ENCODE assay signal across 8 cellular contexts in genomic region chr1:234479310-234479559, GRCh38. TPM values are rescaled to one million over a fixed set of nuclear protein-coding genes. Genes with fewer than 3 reads are reported as not detected.
DNase-seq lines count a peak whose midpoint lies in the region; FAIRE-seq and TF ChIP-seq lines count a peak whose summit lies in the region.

No MANE protein-coding gene starts in this region.

- H3K27ac ChIP-seq in Peyer's patch (peak overlapping the region; percentile 91 to 98 (median 95)), esophagus (ENCODE audit: low read depth in 2 of 2, low read length in 1 of 2) (no peak overlapping the region), prostate gland (peak overlapping the region; percentile 84 to 94)

- H3K9ac ChIP-seq in ES-I3 (ENCODE audit: low read depth, low read length) = peak overlapping the region; percentile 89; the same call in 1 of the 2 replicates

- 13 to 17% methylated on average over 5 of the region's 5 CpGs for WGBS in esophagus, 2 donors
- WGBS in prostate gland = 17% methylated on average over 5 of the region's 5 CpGs

- no peak for FAIRE-seq in urothelium cell line (lab: Jason Lieb, UNC)

- TF ChIP-seq POLR2A in Peyer's patch (IDR thresholded peaks at IDR 0.05) (no peak), prostate gland (IDR thresholded peaks at IDR 0.05) (no peak)

- H3K9me3 ChIP-seq in ES-I3 (ENCODE audit: control insufficient read depth, insufficient read depth, low read length) (no peaks in the 10 kb centered on the region), Peyer's patch (no peaks in the 10 kb centered on the region), esophagus (ENCODE audit: control insufficient read depth in 2 of 2, insufficient read depth in 1 of 2, low read depth in 1 of 2, low read length in 1 of 2) (no peaks in the 10 kb centered on the region), prostate gland (no peaks in the 10 kb centered on the region)

- intact Hi-C loops in prostate gland (cut with DNase I) = no loop called here
- intact Hi-C loops in posterior cingulate gyrus (cut with DNase I) = no loop called here

- H3K36me3 ChIP-seq in ES-I3 (ENCODE audit: insufficient read depth, low read length) (no peaks in the 10 kb centered on the region), Peyer's patch (no peaks in the 10 kb centered on the region), esophagus (ENCODE audit: control insufficient read depth in 2 of 2, insufficient read depth in 2 of 2, low read length in 1 of 2) (no peaks in the 10 kb centered on the region), prostate gland (no peaks in the 10 kb centered on the region)

- no peak for TF ChIP-seq CTCF in Peyer's patch (IDR thresholded peaks at IDR 0.05)
- TF ChIP-seq CTCF in prostate gland (IDR thresholded peaks at IDR 0.05) = no peak

- DNase-seq in Peyer's patch (no peak), prostate gland (ENCODE audit: low spot score) (no peak), NCI-H1436 (lab: John Stamatoyannopoulos, UW) (no peak), posterior cingulate gyrus (no peak), NCI-H1092 (lab: John Stamatoyannopoulos, UW) (no peak), urothelium cell line (ENCODE audit: low spot score) (no peak)

- H3K4me3 ChIP-seq in Peyer's patch = peak overlapping the region; percentile 69 to 93 (median 76)
- peak overlapping the region; percentile 52 to 70 for H3K4me3 ChIP-seq in esophagus (ENCODE audit: low read depth in 1 of 2, low read length in 2 of 2)
- H3K4me3 ChIP-seq in prostate gland = peak overlapping the region; percentile 72 to 79

- H3K27me3 ChIP-seq in Peyer's patch (no peaks in the 10 kb centered on the region), esophagus (ENCODE audit: control insufficient read depth in 1 of 2, insufficient read depth in 2 of 2, low read length in 2 of 2) (no peaks in the 10 kb centered on the region), prostate gland (replicated peaks; ENCODE audit: insufficient read depth) (no peaks in the 10 kb centered on the region)

- H3K4me1 ChIP-seq in ES-I3 (ENCODE audit: insufficient read depth, low read length) = peaks cover 10% of the 10 kb centered on the region
- peaks cover 0 to 10% (median 2%) of the 10 kb centered on the region in 4 donors for H3K4me1 ChIP-seq in Peyer's patch
- no peaks in the 10 kb centered on the region for H3K4me1 ChIP-seq in esophagus (ENCODE audit: control insufficient read depth in 2 of 2, insufficient read depth in 2 of 2, low read length in 1 of 2)
- no peaks in the 10 kb centered on the region for H3K4me1 ChIP-seq in prostate gland (replicated peaks)

RNA-seq across cellular contexts. Expression of gene TARBP1, which starts 0.3 kb away (rescaled TPM):
- total RNA-seq in Peyer's patch (10 to 100 TPM; 19.3 to 52.0 (median 36.3) TPM), prostate gland (10 to 100 TPM; 24.8 to 33.0 TPM)
- polyA plus RNA-seq in esophagus = 10 to 100 TPM; 16.8 to 32.5 TPM

Comparison
In these comparisons a context has a peak if more than half of its experiments do, and no peak if none do; other contexts are left out.
1. H3K27ac ChIP-seq: peak in Peyer's patch (4 of 4) and prostate gland (2 of 2); none in esophagus (0 of 2).
2. Peak in every context shown above with its lines, with median percentiles within 50 percentile points of each other: H3K4me3 ChIP-seq.